In genomic region chr5:54646285-54647101, GRCh38 we compare ENCODE assay signal across 8 cellular contexts.
DNase-seq lines count a peak whose midpoint lies in the region; ATAC-seq and TF ChIP-seq lines count a peak whose summit lies in the region.

No MANE protein-coding gene starts in this region.

- ATAC-seq in GM21528 (IDR thresholded peaks at IDR 0.05; ENCODE audit: low FRiP score, unreplicated experiment), result peak; percentile 95

- CTCF ChIA-PET in MCF 10A (lab: Yijun Ruan, JAX), result no interaction called here

- no peak overlapping the region for H3K4me3 Mint-ChIP-seq in MCF 10A (ENCODE audit: unreplicated experiment)

- peak overlapping the region; percentile 44 for H3K27ac Mint-ChIP-seq in MCF 10A (ENCODE audit: low read depth, unreplicated experiment)

- peaks cover 52% of the 10 kb centered on the region for H3K4me1 Mint-ChIP-seq in MCF 10A (ENCODE audit: insufficient read depth, unreplicated experiment)

- BruUV-seq in MCF 10A (replicated peaks; lab: Mats Ljungman, UMichigan), result no TSS peak

- peak overlapping the region; percentile 73 for H3K27ac ChIP-seq in VCaP

- no peaks in the 10 kb centered on the region for H3K27me3 Mint-ChIP-seq in MCF 10A (ENCODE audit: insufficient read depth, unreplicated experiment)

- H3K36me3 ChIP-seq in kidney epithelial cell (ENCODE audit: control insufficient read depth, insufficient read depth, low read length), result no peaks in the 10 kb centered on the region

- TF ChIP-seq CTCF in VCaP (conservative IDR thresholded peaks at IDR 0.05), result no peak
- TF ChIP-seq CTCF in MCF 10A (IDR thresholded peaks at IDR 0.05; ENCODE audit: unreplicated experiment), result no peak
- no peak for TF ChIP-seq CTCF in kidney epithelial cell (IDR thresholded peaks at IDR 0.05; ENCODE audit: insufficient read depth, low read length, poor library complexity, severe bottlenecking)

- H3K9me3 Mint-ChIP-seq in MCF 10A (ENCODE audit: unreplicated experiment), result peaks cover 7% of the 10 kb centered on the region

- no peaks in the 10 kb centered on the region for H3K27me3 ChIP-seq in kidney epithelial cell (ENCODE audit: control insufficient read depth, insufficient read depth, low read length)

- POLR2A ChIA-PET in MCF 10A (lab: Yijun Ruan, JAX), result interaction anchor here (0.6 to 1.2 kb wide), 3 partner anchors 12 to 470 kb away, joined by 3 to 4 read pairs (median 4); no protein-coding TSS in a partner anchor

- intact Hi-C loops in MCF 10A (cut with micrococcal nuclease), result loop anchor here (10.0 kb wide), 2 partner anchors 132 to 198 kb away; partner anchors contain the start of gene SNX18

- H3K4me3 ChIP-seq in kidney epithelial cell (ENCODE audit: low read depth, low read length), result no peak overlapping the region

- DNase-seq in DMS53 (lab: John Stamatoyannopoulos, UW) (peak; percentile 63), KG1 (lab: John Stamatoyannopoulos, UW) (peak; percentile 82), MCF 10A (ENCODE audit: unreplicated experiment) (peak; percentile 91), kidney epithelial cell (ENCODE audit: low read depth) (peak; percentile 29), D341Med (ENCODE audit: low spot score) (no peak)
- peak; percentile 30 for DNase-seq in stimulated activated CD4-positive, alpha-beta T cell treated with anti-CD3 and anti-CD28 coated beads, Interleukin-4, amount 100 ng/mL, for 1 hour

- H3K36me3 Mint-ChIP-seq in MCF 10A (ENCODE audit: insufficient read depth, unreplicated experiment), result no peaks in the 10 kb centered on the region
